ENCODE assay signal across 1 cellular context in the genomic region with DNA sequence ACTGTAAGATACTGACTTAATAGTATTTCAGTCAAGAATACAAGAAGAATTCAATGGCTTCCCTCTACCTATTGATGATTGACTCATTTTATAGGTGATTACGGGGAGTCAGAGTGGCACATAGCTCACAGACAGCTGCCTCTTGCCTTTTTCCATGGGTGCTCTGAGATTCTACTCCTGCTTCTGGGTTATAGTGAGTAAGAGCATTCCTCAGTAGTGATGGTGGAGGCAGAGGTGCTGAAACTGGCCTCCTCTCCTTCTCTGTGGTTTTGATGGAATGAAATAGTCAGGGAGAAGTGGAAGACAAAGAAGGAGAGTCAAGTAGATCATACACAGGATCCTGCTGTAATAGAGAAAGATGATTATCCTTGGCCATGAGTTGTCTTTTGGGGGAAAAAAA.
TF ChIP-seq lines count a peak whose summit lies in the region.

No MANE protein-coding gene starts in this region.

TF ChIP-seq in H1, 55 proteins besides CTCF, POLR2A, EP300 and RAD21:
- TF ChIP-seq TEAD4 (IDR thresholded peaks at IDR 0.05; ENCODE audit: low read depth, low read length) (no peak), CHD1 (IDR thresholded peaks at IDR 0.05; ENCODE audit: low read depth, low read length) (no peak), POLR2AphosphoS5 (IDR thresholded peaks at IDR 0.05; ENCODE audit: low read depth, low read length) (no peak), JUN (IDR thresholded peaks at IDR 0.05; ENCODE audit: low read depth, low read length) (no peak)
